In the genomic region with DNA sequence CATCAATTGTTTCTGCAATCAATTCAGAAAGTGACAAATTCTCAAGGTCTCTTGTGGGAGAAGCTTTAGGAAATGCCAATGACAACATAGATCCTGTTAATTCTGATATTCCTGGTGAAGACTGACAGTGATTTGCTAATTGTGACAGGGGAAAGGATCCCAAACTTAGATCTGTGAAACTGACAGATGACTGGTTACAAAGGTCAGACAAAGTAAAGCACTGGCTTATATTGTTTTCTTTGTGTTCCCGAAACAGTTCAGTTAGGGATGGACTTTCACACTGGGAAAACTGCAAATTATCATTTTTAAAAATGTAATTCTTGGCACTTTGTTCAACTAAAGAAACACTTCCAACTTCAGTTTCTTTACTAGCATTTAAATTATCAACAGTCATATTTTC, we compare ENCODE assay signal across 25 cellular contexts. TPM values are rescaled to one million over a fixed set of nuclear protein-coding genes. Genes with fewer than 3 reads are reported as not detected.
"Had no signal": no experiment of that assay in that cellular context is flagged by ENCODE, and none has a peak within 500 bp of the region (broad histone marks: within the 10 kb centered on the region; RNA-seq: fewer than 3 reads in every experiment).

No MANE protein-coding gene starts in this region.

- H3K9me3 ChIP-seq: colonic mucosa, esophagus muscularis mucosa, gastroesophageal sphincter, lower lobe of right lung, mucosa of descending colon had no signal

- H3K4me3 Mint-ChIP-seq: dendritic cell treated with granulocyte-macrophage colony-stimulating factor and Interleukin-4, amounts not matched to agents 40 ng/mL and 50 ng/mL, for 4 days; effector memory CD8-positive, alpha-beta T cell; endodermal cell; immature natural killer cell; mesothelial cell of epicardium had no signal

- H3K4me3 ChIP-seq: colonic mucosa, esophagus muscularis mucosa, gastroesophageal sphincter, heart left ventricle, hepatocyte, left ventricle myocardium inferior, lower lobe of right lung, mucosa of descending colon had no signal

- H3K9me3 Mint-ChIP-seq: dendritic cell treated with granulocyte-macrophage colony-stimulating factor and Interleukin-4, amounts not matched to agents 40 ng/mL and 50 ng/mL, for 4 days; effector memory CD8-positive, alpha-beta T cell; endodermal cell; immature natural killer cell had no signal

- H3K4me1 Mint-ChIP-seq: immature natural killer cell had no signal

- H3K4me2 ChIP-seq: hepatocyte had no signal

- H3K36me3 ChIP-seq: colonic mucosa, esophagus muscularis mucosa, gastroesophageal sphincter, heart left ventricle, left ventricle myocardium inferior, lower lobe of right lung had no signal

- DNase-seq: colonic mucosa; cortex of kidney; effector CD8-positive, alpha-beta T cell; effector memory CD8-positive, alpha-beta T cell; foreskin keratinocyte; heart left ventricle; hypothalamus; immature natural killer cell; islet precursor cell; kidney; kidney glomerular epithelial cell; left colon; left ventricle myocardium inferior; lower lobe of right lung; mesenchymal stem cell; mucosa of descending colon had no signal

- FAIRE-seq: endometrium, frontal cortex had no signal

- H3K27ac Mint-ChIP-seq: dendritic cell treated with granulocyte-macrophage colony-stimulating factor and Interleukin-4, amounts not matched to agents 40 ng/mL and 50 ng/mL, for 4 days; effector memory CD8-positive, alpha-beta T cell; endodermal cell; immature natural killer cell; mesothelial cell of epicardium had no signal

- H3K27ac ChIP-seq: colonic mucosa, esophagus muscularis mucosa, foreskin keratinocyte, gastroesophageal sphincter, heart left ventricle, hepatocyte, left ventricle myocardium inferior, lower lobe of right lung had no signal

- ATAC-seq: effector memory CD8-positive, alpha-beta T cell; foreskin keratinocyte; gastroesophageal sphincter; heart left ventricle; left colon; left lobe of liver; lower lobe of right lung; mucosa of descending colon had no signal

- H2AFZ ChIP-seq: hepatocyte had no signal

- H3K27me3 ChIP-seq: colonic mucosa, esophagus muscularis mucosa, gastroesophageal sphincter, heart left ventricle, hepatocyte had no signal

- H3K4me1 ChIP-seq: colonic mucosa, esophagus muscularis mucosa, foreskin keratinocyte, gastroesophageal sphincter, heart left ventricle, left ventricle myocardium inferior, lower lobe of right lung had no signal

- H3K79me2 ChIP-seq: hepatocyte had no signal

RNA-seq across cellular contexts. Expression of a gene that starts 30.1 kb away (rescaled TPM):
- total RNA-seq: foreskin keratinocyte had no signal
- polyA plus RNA-seq: immature natural killer cell had no signal
